Comparison of ENCODE assay signal across 11 cellular contexts in the genomic region with DNA sequence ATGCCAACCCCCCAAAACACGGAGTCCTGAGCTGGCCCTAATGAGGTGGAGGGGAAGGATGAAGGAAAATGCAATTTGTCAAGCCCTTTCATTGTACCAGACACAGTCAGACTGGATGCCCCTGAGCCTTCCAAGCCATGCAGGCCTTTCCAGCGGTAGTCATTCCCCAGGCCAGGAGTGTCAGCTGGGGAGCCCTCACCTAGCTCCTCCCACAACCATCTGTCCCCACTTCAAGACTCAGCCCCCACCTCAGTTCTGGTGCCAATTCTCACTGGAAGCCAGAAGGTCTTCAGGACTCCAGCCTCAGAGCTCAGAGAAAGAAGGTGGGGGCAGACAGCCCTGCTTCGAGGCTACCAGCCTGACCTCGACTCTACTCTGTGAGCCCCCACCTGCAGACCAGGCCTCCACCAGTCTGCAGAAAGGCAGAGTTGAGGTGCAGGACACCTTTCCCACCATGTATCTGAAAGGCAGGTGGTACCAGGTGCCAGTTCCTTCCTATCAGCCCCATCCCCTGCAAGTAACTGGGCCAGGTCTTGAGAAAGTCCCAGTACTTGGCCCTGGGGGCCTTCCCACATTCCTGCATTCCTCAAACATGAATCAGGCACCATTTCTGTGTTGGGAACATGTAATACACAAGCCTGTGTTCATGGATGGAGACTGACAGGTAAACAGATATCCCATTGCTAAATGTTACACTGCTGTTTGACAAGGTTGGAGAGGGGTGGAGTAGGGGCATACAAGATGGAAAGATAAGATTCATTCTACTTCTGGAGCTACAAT.
DNase-seq lines count a peak whose midpoint lies in the region; ATAC-seq and TF ChIP-seq lines count a peak whose summit lies in the region.
"Had no signal": no experiment of that assay in that cellular context is flagged by ENCODE, and none has a peak within 500 bp of the region (broad histone marks: within the 10 kb centered on the region; RNA-seq: fewer than 3 reads in every experiment).

No MANE protein-coding gene starts in this region.

- RAD21 ChIA-PET in HCT116 (lab: Charles Lee; ENCODE audit: low non-redundant PET in 1 of 2, low total read pairs in 2 of 2, uncharacterized antibody in 2 of 2, unreplicated experiment in 2 of 2), result no interaction called here

- H3K79me2 ChIP-seq in HCT116 (ENCODE audit: insufficient read depth, low read length), result no peaks in the 10 kb centered on the region

- H3K27ac ChIP-seq in HCT116 (ENCODE audit: low read depth, low read length) (no peak overlapping the region), WERI-Rb-1 (peak overlapping the region; percentile 92)

- H3K9me3 ChIP-seq in HCT116 (ENCODE audit: control insufficient read depth in 1 of 2, insufficient read depth in 1 of 2, low read depth in 1 of 2, low read length in 2 of 2), result no peaks in the 10 kb centered on the region
- H3K9me3 ChIP-seq in WERI-Rb-1 (ENCODE audit: severe bottlenecking), result no peaks in the 10 kb centered on the region

- POLR2A ChIA-PET in HCT116 (lab: Charles Lee), result interaction anchor here (0.8 kb wide), 1 partner anchor 24 kb away, joined by 4 read pairs; no protein-coding TSS in a partner anchor

- no TSS peak for BruUV-seq in HCT116 (replicated peaks; lab: Mats Ljungman, UMichigan)

- H3K4me3 ChIP-seq in HCT116 (replicated peaks in 1 of 2; ENCODE audit: low read depth in 1 of 2, low read length in 2 of 2) (no peak overlapping the region), WERI-Rb-1 (ENCODE audit: low read depth, low read length) (no peak overlapping the region)

- no peaks in the 10 kb centered on the region for H3K9me2 ChIP-seq in HCT116 (ENCODE audit: insufficient read depth)

- H3K9ac ChIP-seq in HCT116 (ENCODE audit: low read length), result peak overlapping the region; percentile 25; the same call in 1 of the 2 replicates

- no peak overlapping the region for H2AFZ ChIP-seq in HCT116 (ENCODE audit: low read depth, low read length, poor library complexity, severe bottlenecking)

- H4K20me1 ChIP-seq in HCT116 (ENCODE audit: insufficient read depth), result no peaks in the 10 kb centered on the region

- TF ChIP-seq POLR2A in HCT116 (IDR thresholded peaks at IDR 0.05; ENCODE audit: borderline replicate concordance, extremely low read depth, insufficient read depth, insufficient read length), result no peak

- TF ChIP-seq RAD21 in HCT116 (IDR thresholded peaks at IDR 0.05; ENCODE audit: low read depth), result no peak

- H3K36me3 ChIP-seq in HCT116 (ENCODE audit: control insufficient read depth in 1 of 2, insufficient read depth in 2 of 2, low read length in 2 of 2) (no peaks in the 10 kb centered on the region), WERI-Rb-1 (no peaks in the 10 kb centered on the region)

- peak; percentile 46 for DNase-seq in AG08395 (ENCODE audit: low spot score)
- peak; percentile 39 for DNase-seq in HCT116 (ENCODE audit: low read depth, low spot score)
- peak; percentile 91 for DNase-seq in WERI-Rb-1
- DNase-seq in islet precursor cell, result peak; percentile 97
- DNase-seq in SHP77 treated with DMSO at 0.1 percent for 48 hours (lab: John Stamatoyannopoulos, UW), result no peak
- DNase-seq in NK-92 (lab: John Stamatoyannopoulos, UW; ENCODE audit: unreplicated experiment), result no peak
- DNase-seq: activated effector memory CD4-positive, alpha-beta T cell treated with Interleukin-2 at 50 U/mL for 16 hours; NCI-H774 had no signal

- TF ChIP-seq CTCF in HCT116 (IDR thresholded peaks at IDR 0.05 in 2 of 3, conservative IDR thresholded peaks at IDR 0.05 in 1 of 3; ENCODE audit: borderline replicate concordance in 1 of 3, insufficient read depth in 1 of 3, low read depth in 2 of 3, low read length in 2 of 3), result no peak
- no peak for TF ChIP-seq CTCF in WERI-Rb-1 (IDR thresholded peaks at IDR 0.05; ENCODE audit: low read depth, low read length)

- H3K27me3 ChIP-seq in HCT116 (ENCODE audit: insufficient read depth, low read length) (no peaks in the 10 kb centered on the region), WERI-Rb-1 (ENCODE audit: insufficient read depth, low read depth, severe bottlenecking) (no peaks in the 10 kb centered on the region)

- ATAC-seq in HCT116 (no peak), HG03175 (IDR thresholded peaks at IDR 0.05; ENCODE audit: unreplicated experiment) (no peak), HG02973 (IDR thresholded peaks at IDR 0.05; ENCODE audit: unreplicated experiment) (no peak)
- ATAC-seq: left lobe of liver had no signal

- peaks cover 31 to 71% of the 10 kb centered on the region in 2 experiments for H3K4me1 ChIP-seq in HCT116 (ENCODE audit: control insufficient read depth in 1 of 2, insufficient read depth in 2 of 2, low read length in 2 of 2)

- intact Hi-C loops in HCT116 (cut with micrococcal nuclease), result no loop called here

- CTCF ChIA-PET in HCT116 (lab: Charles Lee), result no interaction called here

- peak overlapping the region; percentile 57 for H3K4me2 ChIP-seq in HCT116 (ENCODE audit: low read length)

TF ChIP-seq in HCT116, 20 proteins besides CTCF, POLR2A, EP300 and RAD21:
- no peak for TF ChIP-seq ELF1 (IDR thresholded peaks at IDR 0.05; ENCODE audit: borderline replicate concordance, low read depth)
- no peak for TF ChIP-seq EGR1 (IDR thresholded peaks at IDR 0.05; ENCODE audit: low read depth)
- no peak for TF ChIP-seq CEBPB (IDR thresholded peaks at IDR 0.05; ENCODE audit: low read depth)
- no peak for TF ChIP-seq ZNF274 (IDR thresholded peaks at IDR 0.05; ENCODE audit: low read depth, low read length)
- TF ChIP-seq JUND (IDR thresholded peaks at IDR 0.05), result no peak
- no peak for TF ChIP-seq YY1 (IDR thresholded peaks at IDR 0.05; ENCODE audit: extremely low read depth, insufficient replicate concordance, low read depth, low read length)

Comparison
In these comparisons a context has a peak if more than half of its experiments do, and no peak if none do; other contexts are left out.
1. DNase-seq: peak in AG08395 (single experiment), HCT116 (single experiment), WERI-Rb-1 (single experiment) and islet precursor cell (single experiment); none in SHP77 treated with DMSO at 0.1 percent for 48 hours (single experiment) and NK-92 (single experiment).